Comparison of ENCODE assay signal across 9 cellular contexts in genomic region chr11:128453444-128454336, GRCh38.
DNase-seq lines count a peak whose midpoint lies in the region; ATAC-seq, FAIRE-seq and TF ChIP-seq lines count a peak whose summit lies in the region.
"Had no signal": no experiment of that assay in that cellular context is flagged by ENCODE, and none has a peak within 500 bp of the region (broad histone marks: within the 10 kb centered on the region; RNA-seq: fewer than 3 reads in every experiment).

No MANE protein-coding gene starts in this region.

- DNase-seq in COLO668 (lab: John Stamatoyannopoulos, UW; ENCODE audit: unreplicated experiment): peak; percentile 52
- peak; percentile 88 for DNase-seq in PC-3
- peak in 9 of 10 donors; percentile 6 to 82 (median 63) for DNase-seq in dorsolateral prefrontal cortex
- no peak for DNase-seq in osteocyte (ENCODE audit: extremely low spot score, unreplicated experiment)
- DNase-seq in GM19239 (ENCODE audit: insufficient read length, low spot score): no peak
- no peak for DNase-seq in GM19238 (ENCODE audit: insufficient read length, low spot score)
- DNase-seq in NCI-H446 (lab: John Stamatoyannopoulos, UW): no peak

- no peak overlapping the region for H3K4me3 ChIP-seq in PC-3 (ENCODE audit: low read length)
- H3K4me3 ChIP-seq in dorsolateral prefrontal cortex: no peak overlapping the region

- H3K79me2 ChIP-seq in PC-3 (ENCODE audit: low read length): no peaks in the 10 kb centered on the region

- CTCF ChIA-PET in PC-3 (lab: Charles Lee): interaction anchor here (0.6 kb wide), 1 partner anchor 92 kb away, joined by 3 read pairs; no protein-coding TSS in a partner anchor

- H3K9me3 Mint-ChIP-seq in osteocyte (ENCODE audit: unreplicated experiment): no peaks in the 10 kb centered on the region

- TF ChIP-seq CTCF in PC-3 (conservative IDR thresholded peaks at IDR 0.05; ENCODE audit: low read depth, low read length) (no peak), dorsolateral prefrontal cortex (IDR thresholded peaks at IDR 0.05 in 54 of 56, conservative IDR thresholded peaks at IDR 0.05 in 2 of 56; ENCODE audit: low read depth in 1 of 56, partially characterized antibody in 56 of 56) (no peak), osteocyte (IDR thresholded peaks at IDR 0.05) (no peak)

- H3K9me3 ChIP-seq in PC-3 (ENCODE audit: low read length): no peaks in the 10 kb centered on the region

- peak overlapping the region; percentile 64 for H3K27ac ChIP-seq in PC-3 (ENCODE audit: low read length)
- H3K27ac ChIP-seq in dorsolateral prefrontal cortex: peak overlapping the region in 34 of 59 donors; percentile 2 to 88 (median 59)

- H3K4me1 ChIP-seq in PC-3 (ENCODE audit: insufficient read depth, low read length): peaks cover 38% of the 10 kb centered on the region

- no peak overlapping the region for H2AFZ ChIP-seq in PC-3 (ENCODE audit: low read length)

- intact Hi-C loops in PC-3 (cut with micrococcal nuclease) (loop anchor here (1.0 kb wide), 1 partner anchor 119 kb away; no protein-coding TSS in a partner anchor), dorsolateral prefrontal cortex (cut with DNase I) (loop anchor here (5.0 to 10.0 kb wide), 3 partner anchors 69 to 159 kb away; no protein-coding TSS in a partner anchor)

- BruUV-seq in PC-3 (replicated peaks; lab: Mats Ljungman, UMichigan): no TSS peak

- H3K9ac ChIP-seq in PC-3 (ENCODE audit: low read length): no peak overlapping the region; the same call in 1 of the 2 replicates

- POLR2A ChIA-PET in PC-3 (lab: Charles Lee; ENCODE audit: unreplicated experiment): interaction anchor here (0.6 kb wide), 1 partner anchor 164 kb away, joined by 4 read pairs; no protein-coding TSS in a partner anchor

- H4K20me1 ChIP-seq in PC-3 (ENCODE audit: low read length): no peaks in the 10 kb centered on the region

- peaks cover 26% of the 10 kb centered on the region for H3K36me3 ChIP-seq in PC-3 (ENCODE audit: low read depth, low read length)

- ATAC-seq in PC-3 (peak; percentile 48), GM19023 (IDR thresholded peaks at IDR 0.05; ENCODE audit: unreplicated experiment) (no peak)

- H3F3A ChIP-seq in PC-3 (ENCODE audit: low read length, unreplicated experiment): no peaks in the 10 kb centered on the region

- H3K4me1 Mint-ChIP-seq in osteocyte (ENCODE audit: unreplicated experiment): peaks cover 56% of the 10 kb centered on the region

- no peak for FAIRE-seq in GM19239 (lab: Jason Lieb, UNC)
- FAIRE-seq: H1 had no signal

- 0 out of 2 replicates have a peak, but pooled peaks cover 3% of the 10 kb centered on the region for H3K9me2 ChIP-seq in PC-3 (replicated peaks; ENCODE audit: low read length)

- no peaks in the 10 kb centered on the region for H3K27me3 ChIP-seq in PC-3 (ENCODE audit: low read length)
- no peaks in the 10 kb centered on the region for H3K27me3 ChIP-seq in dorsolateral prefrontal cortex

- peak overlapping the region; percentile 96 for H3K27ac Mint-ChIP-seq in osteocyte (ENCODE audit: unreplicated experiment)

- H3K4me2 ChIP-seq in PC-3 (ENCODE audit: low read length): peak overlapping the region; percentile 40; the same call in 1 of the 2 replicates

- peaks cover 10% of the 10 kb centered on the region for H3K36me3 Mint-ChIP-seq in osteocyte (ENCODE audit: unreplicated experiment)

- no peaks in the 10 kb centered on the region for H3K27me3 Mint-ChIP-seq in osteocyte (ENCODE audit: unreplicated experiment)

- H3K4me3 Mint-ChIP-seq in osteocyte (ENCODE audit: unreplicated experiment): no peak overlapping the region

Comparison
In these comparisons a context has a peak if more than half of its experiments do, and no peak if none do; other contexts are left out.
1. DNase-seq: peak in COLO668 (single experiment), PC-3 (single experiment) and dorsolateral prefrontal cortex (9 of 10); none in osteocyte (single experiment), GM19239 (single experiment), GM19238 (single experiment) and NCI-H446 (0 of 2).